In the genomic region with DNA sequence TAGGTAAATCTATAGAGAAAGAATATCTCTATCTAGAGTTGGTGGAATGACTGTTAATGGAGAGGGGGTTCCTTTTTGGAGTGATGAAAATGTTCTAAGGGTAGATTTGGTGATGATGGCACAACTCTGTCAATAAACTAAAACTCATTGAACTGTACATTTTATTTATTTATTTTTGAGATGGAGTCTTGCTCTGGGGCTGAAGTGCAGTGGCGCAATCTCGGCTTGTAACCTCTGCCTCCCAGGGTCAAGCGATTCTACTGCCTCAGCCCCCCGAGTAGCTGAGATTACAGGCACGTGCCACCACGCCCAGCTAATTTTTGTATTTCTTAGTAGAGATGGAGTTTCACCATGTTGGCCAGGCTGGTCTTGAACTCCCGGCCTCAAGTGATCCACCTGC, we compare ENCODE assay signal across 6 cellular contexts. TPM values are rescaled to one million over a fixed set of nuclear protein-coding genes. Genes with fewer than 3 reads are reported as not detected.
DNase-seq lines count a peak whose midpoint lies in the region; TF ChIP-seq lines count a peak whose summit lies in the region.
"Not testable (repeated sequence)": the region's sequence is repeated elsewhere in the genome, so short reads cannot be mapped to it uniquely, and the experiment has no call there.
"Had no signal": no experiment of that assay in that cellular context is flagged by ENCODE, and none has a peak within 500 bp of the region (broad histone marks: within the 10 kb centered on the region; RNA-seq: fewer than 3 reads in every experiment).

No MANE protein-coding gene starts in this region.

- not testable (repeated sequence) for H3K36me3 Mint-ChIP-seq in brain; nephron (ENCODE audit: low read depth); progenitor cell of endocrine pancreas (ENCODE audit: insufficient read depth)

- not testable (repeated sequence) for H3K27ac ChIP-seq in liver (ENCODE audit: low read depth in 1 of 2, low read length in 2 of 2)

- not testable (repeated sequence) for TF ChIP-seq RAD21 in liver (IDR thresholded peaks at IDR 0.05)

- H3K36me3 ChIP-seq in liver (ENCODE audit: control insufficient read depth in 4 of 4, insufficient read depth in 3 of 4, low read depth in 1 of 4, low read length in 3 of 4): not testable (repeated sequence)

- H3K27me3 Mint-ChIP-seq in brain (peaks cover 59% of the 10 kb centered on the region), nephron (ENCODE audit: low read depth) (peaks cover 58% of the 10 kb centered on the region)
- H3K27me3 Mint-ChIP-seq in progenitor cell of endocrine pancreas: not testable (repeated sequence)

- not testable (repeated sequence) for H3K27ac Mint-ChIP-seq in brain, progenitor cell of endocrine pancreas
- peak overlapping the region; percentile 51 to 81 (median 74) for H3K27ac Mint-ChIP-seq in nephron

- not testable (repeated sequence) for TF ChIP-seq CTCF in brain (conservative IDR thresholded peaks at IDR 0.05); liver (IDR thresholded peaks at IDR 0.05; ENCODE audit: low read depth, low read length, missing input control); nephron (IDR thresholded peaks at IDR 0.05; ENCODE audit: unreplicated experiment in 3 of 3); progenitor cell of endocrine pancreas (IDR thresholded peaks at IDR 0.05; ENCODE audit: unreplicated experiment)

- not testable (repeated sequence) for H3K27me3 ChIP-seq in liver (ENCODE audit: control insufficient read depth in 4 of 4, insufficient read depth in 4 of 4, low read length in 3 of 4)

- H3K9ac ChIP-seq in liver (ENCODE audit: low read depth in 1 of 2, low read length in 2 of 2): not testable (repeated sequence)

- H3K9me3 ChIP-seq in liver (ENCODE audit: control insufficient read depth in 4 of 4, low read length in 3 of 4): not testable (repeated sequence)

- WGBS in liver: 67% methylated on average over 7 of the region's 7 CpGs

- peak overlapping the region in 4 of 5 experiments; percentile 9 to 54 (median 30) for H3K4me3 Mint-ChIP-seq in brain
- peak overlapping the region; percentile 60 to 83 (median 79) for H3K4me3 Mint-ChIP-seq in nephron
- H3K4me3 Mint-ChIP-seq in progenitor cell of endocrine pancreas (ENCODE audit: low read depth): peak overlapping the region; percentile 19

- not testable (repeated sequence) for H3K9me3 Mint-ChIP-seq in brain; nephron; progenitor cell of endocrine pancreas (ENCODE audit: low read depth)

- H3K4me3 ChIP-seq in liver (ENCODE audit: low read depth in 1 of 3, low read length in 3 of 3): not testable (repeated sequence)

- peaks cover 0 to 12% (median 7%) of the 10 kb centered on the region in 4 donors for H3K4me1 ChIP-seq in liver (ENCODE audit: control insufficient read depth in 4 of 4, insufficient read depth in 4 of 4, low read length in 3 of 4)

- DNase-seq in progenitor cell of endocrine pancreas (ENCODE audit: low spot score, unreplicated experiment): not testable (repeated sequence)

- H3K4me1 Mint-ChIP-seq in brain: not testable (repeated sequence)
- peaks cover 17% of the 10 kb centered on the region for H3K4me1 Mint-ChIP-seq in nephron
- peaks cover 11% of the 10 kb centered on the region for H3K4me1 Mint-ChIP-seq in progenitor cell of endocrine pancreas (ENCODE audit: low read depth)

TF ChIP-seq in liver, 16 proteins besides CTCF, POLR2A, EP300 and RAD21:
- TF ChIP-seq HNF4A (conservative IDR thresholded peaks at IDR 0.05): peak; percentile 63 to 70

RNA-seq across cellular contexts. Expression of a gene that starts 3.1 kb away (rescaled TPM):
- polyA plus RNA-seq in brain (ENCODE audit: insufficient read depth, low read depth, low replicate concordance): 0.78 TPM
- 10 to 100 TPM in 1 of 2 donors, 1 to 10 TPM in 1; 7.6 to 15.7 TPM for total RNA-seq in liver
- polyA plus RNA-seq in liver: 1 to 10 TPM; 5.2 to 6.4 TPM
- total RNA-seq in progenitor cell of endocrine pancreas: 17.1 and 17.5 TPM in 2 replicates
- total RNA-seq: G401 had no signal
- polyA plus RNA-seq: CD8-positive, alpha-beta memory T cell had no signal

Comparison
In these comparisons a context has a peak if more than half of its experiments do, and no peak if none do; other contexts are left out.
1. H3K4me3 Mint-ChIP-seq: peak in every context shown above with its lines; median percentile 79 in nephron; 30 in brain; 19 in progenitor cell of endocrine pancreas.